12 cellular contexts compared by ENCODE assay signal in the genomic region with DNA sequence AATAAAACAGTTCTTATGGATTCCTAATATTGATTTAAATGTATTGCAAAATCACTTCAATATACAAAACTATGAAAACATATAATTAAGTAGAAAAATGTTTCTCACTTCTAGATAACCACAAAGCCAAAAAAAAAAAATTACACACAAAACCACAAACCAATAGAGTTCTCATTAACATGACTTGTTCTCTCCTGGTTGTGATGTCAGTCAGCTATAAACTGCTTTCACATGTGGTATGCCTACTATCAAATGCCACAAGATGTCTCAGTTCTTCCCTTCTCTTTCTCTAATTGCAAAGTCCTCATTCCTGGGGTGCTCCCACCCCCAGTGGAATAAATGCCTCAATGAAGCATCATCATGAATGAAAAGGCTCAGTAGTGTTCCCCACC. TPM values are rescaled to one million over a fixed set of nuclear protein-coding genes. Genes with fewer than 3 reads are reported as not detected.
A peak's percentile ranks its signal among the peaks of the same experiment; 100 is the strongest.
DNase-seq lines count a peak whose midpoint lies in the region; ATAC-seq and TF ChIP-seq lines count a peak whose summit lies in the region.
"Had no signal": no experiment of that assay in that cellular context is flagged by ENCODE, and none has a peak within 500 bp of the region (broad histone marks: within the 10 kb centered on the region; RNA-seq: fewer than 3 reads in every experiment).

No MANE protein-coding gene starts in this region.

- intact Hi-C loops in adrenal gland (cut with DNase I) = no loop called here
- intact Hi-C loops in spleen (cut with DNase I; ENCODE audit: low total_unique reads) = no loop called here

- no peaks in the 10 kb centered on the region for H3K36me3 ChIP-seq in smooth muscle cell (ENCODE audit: low read depth)
- no peaks in the 10 kb centered on the region for H3K36me3 ChIP-seq in adrenal gland (replicated peaks in 1 of 2)
- no peaks in the 10 kb centered on the region for H3K36me3 ChIP-seq in spleen
- H3K36me3 ChIP-seq: heart right ventricle, pancreas had no signal

- H3K4me3 ChIP-seq in smooth muscle cell (no peak overlapping the region), adrenal gland (no peak overlapping the region), spleen (no peak overlapping the region)
- H3K4me3 ChIP-seq: heart right ventricle, pancreas had no signal

- peak overlapping the region; percentile 60 for H3K4me2 ChIP-seq in smooth muscle cell

- DNase-seq in amniotic epithelial cell (ENCODE audit: low read depth) = peak; percentile 86
- DNase-seq in smooth muscle cell (lab: John Stamatoyannopoulos, UW; ENCODE audit: unreplicated experiment) = no peak
- DNase-seq in adrenal gland = no peak
- DNase-seq in amniotic stem cell (lab: John Stamatoyannopoulos, UW) = no peak
- no peak for DNase-seq in NCI-H774 (lab: John Stamatoyannopoulos, UW)
- DNase-seq in spleen = no peak
- DNase-seq: heart right ventricle, pancreas had no signal

- H3K79me2 ChIP-seq in smooth muscle cell (ENCODE audit: low read depth) = peaks cover 100% of the 10 kb centered on the region

- no peak overlapping the region for H2AFZ ChIP-seq in smooth muscle cell (ENCODE audit: low read depth)

- H3K9me3 ChIP-seq in smooth muscle cell (replicated peaks; ENCODE audit: low read depth) (no peaks in the 10 kb centered on the region), adrenal gland (replicated peaks in 1 of 3) (no peaks in the 10 kb centered on the region), spleen (no peaks in the 10 kb centered on the region)
- H3K9me3 ChIP-seq: heart right ventricle, pancreas had no signal

- TF ChIP-seq CTCF in smooth muscle cell (IDR thresholded peaks at IDR 0.05; ENCODE audit: borderline replicate concordance, insufficient read depth, poor library complexity, severe bottlenecking) = no peak
- TF ChIP-seq CTCF in adrenal gland (IDR thresholded peaks at IDR 0.05) = no peak
- TF ChIP-seq CTCF in spleen (IDR thresholded peaks at IDR 0.05 in 8 of 11, conservative IDR thresholded peaks at IDR 0.05 in 3 of 11) = no peak

- peaks cover 100% of the 10 kb centered on the region for H4K20me1 ChIP-seq in smooth muscle cell (ENCODE audit: low read depth)

- TF ChIP-seq POLR2A in adrenal gland (IDR thresholded peaks at IDR 0.05) (no peak), spleen (IDR thresholded peaks at IDR 0.05) (no peak)

- peaks cover 25% of the 10 kb centered on the region for H3F3A ChIP-seq in smooth muscle cell (ENCODE audit: low read depth)

- peaks cover 54% of the 10 kb centered on the region for H3K4me1 ChIP-seq in smooth muscle cell (ENCODE audit: low read depth)
- H3K4me1 ChIP-seq in adrenal gland (replicated peaks in 1 of 2) = peaks cover 14 to 52% of the 10 kb centered on the region in 2 donors
- no peaks in the 10 kb centered on the region for H3K4me1 ChIP-seq in spleen

- H3K27me3 ChIP-seq in smooth muscle cell (ENCODE audit: low read depth) (no peaks in the 10 kb centered on the region), adrenal gland (no peaks in the 10 kb centered on the region), spleen (replicated peaks in 1 of 7) (no peaks in the 10 kb centered on the region)
- H3K27me3 ChIP-seq: heart right ventricle, pancreas had no signal

- peak; percentile 72 for ATAC-seq in GM18520 (IDR thresholded peaks at IDR 0.05; ENCODE audit: unreplicated experiment)
- ATAC-seq in HG03521 (IDR thresholded peaks at IDR 0.05; ENCODE audit: unreplicated experiment) = peak; percentile 56
- ATAC-seq: HepG2, pancreas had no signal

- peak overlapping the region; percentile 90 for H3K27ac ChIP-seq in smooth muscle cell (ENCODE audit: low read depth)
- peak overlapping the region in 1 of 5 donors; percentile 11 for H3K27ac ChIP-seq in adrenal gland
- no peak overlapping the region for H3K27ac ChIP-seq in spleen
- H3K27ac ChIP-seq: pancreas had no signal

- peak overlapping the region; percentile 63 for H3K9ac ChIP-seq in smooth muscle cell (ENCODE audit: low read depth)

RNA-seq across cellular contexts. Expression of a gene that starts 16.6 kb away (rescaled TPM):
- total RNA-seq in smooth muscle cell (204 and 226 TPM in 2 replicates), adrenal gland (100 to 1,000 TPM in 1 of 8 donors, 10 to 100 TPM in 7; 36.9 to 115 (median 64.8) TPM), spleen (10 to 100 TPM; 10.4 to 16.3 (median 14.5) TPM)
- polyA plus RNA-seq in smooth muscle cell (183 and 223 TPM in 2 replicates), adrenal gland (10 to 100 TPM; 14.8 to 92.8 (median 17.7) TPM), spleen (1 to 10 TPM; 2.5 to 5.5 (median 4.3) TPM)
- total RNA-seq: OCI-LY7 had no signal
